In genomic region chrX:2371026-2371778, GRCh38 we compare ENCODE assay signal across 17 cellular contexts.
A peak's percentile ranks its signal among the peaks of the same experiment; 100 is the strongest.
DNase-seq lines count a peak whose midpoint lies in the region; ATAC-seq and TF ChIP-seq lines count a peak whose summit lies in the region.
"Had no signal": no experiment of that assay in that cellular context is flagged by ENCODE, and none has a peak within 500 bp of the region (broad histone marks: within the 10 kb centered on the region; RNA-seq: fewer than 3 reads in every experiment).

No MANE protein-coding gene starts in this region.

- H3K9ac ChIP-seq in ES-I3 (ENCODE audit: low read depth, low read length) (peak overlapping the region; percentile 22; the same call in 1 of the 2 replicates), fibroblast of lung (ENCODE audit: insufficient read depth, low read length) (no peak overlapping the region)
- H3K9ac ChIP-seq: BLaER1 had no signal

- peaks cover 6% of the 10 kb centered on the region for H3K27me3 Mint-ChIP-seq in nephron progenitor cell (ENCODE audit: low read depth, poor library complexity)
- H3K27me3 Mint-ChIP-seq: activated CD4-positive, alpha-beta T cell treated with anti-CD3 and anti-CD28 coated beads, Interleukin-2, amount 10 ng/mL, durations not matched to agents 7 days and 5 days had no signal

- no peak overlapping the region for H3K4me3 Mint-ChIP-seq in nephron progenitor cell
- H3K4me3 Mint-ChIP-seq: activated CD4-positive, alpha-beta T cell treated with anti-CD3 and anti-CD28 coated beads, Interleukin-2, amount 10 ng/mL, durations not matched to agents 7 days and 5 days had no signal

- no peaks in the 10 kb centered on the region for H4K20me1 ChIP-seq in fibroblast of lung (ENCODE audit: control insufficient read depth, extremely low read depth, insufficient read depth, low read length)
- H4K20me1 ChIP-seq: BLaER1 had no signal

- peaks cover 37% of the 10 kb centered on the region for H3K36me3 Mint-ChIP-seq in nephron progenitor cell (ENCODE audit: low read depth)

- no peak overlapping the region for H3K27ac ChIP-seq in fibroblast of lung (ENCODE audit: insufficient read depth, low read length)
- H3K27ac ChIP-seq: ascending aorta, BLaER1, dorsolateral prefrontal cortex, tibial nerve had no signal

- peak overlapping the region; percentile 40 for H3K27ac Mint-ChIP-seq in nephron progenitor cell
- H3K27ac Mint-ChIP-seq: activated CD4-positive, alpha-beta T cell treated with anti-CD3 and anti-CD28 coated beads, Interleukin-2, amount 10 ng/mL, durations not matched to agents 7 days and 5 days had no signal

- H3K9me3 ChIP-seq in ES-I3 (ENCODE audit: control insufficient read depth, insufficient read depth, low read length) (no peaks in the 10 kb centered on the region), fibroblast of lung (ENCODE audit: control insufficient read depth, insufficient read depth, low read depth, low read length) (no peaks in the 10 kb centered on the region)
- H3K9me3 ChIP-seq: ascending aorta, tibial nerve had no signal

- no peak overlapping the region for H3K4me3 ChIP-seq in fibroblast of lung (replicated peaks in 1 of 4; ENCODE audit: control extremely low read depth in 1 of 4, insufficient read depth in 1 of 4, low read depth in 3 of 4, low read length in 4 of 4)
- H3K4me3 ChIP-seq: ascending aorta, BLaER1, dorsolateral prefrontal cortex, tibial nerve had no signal

- DNase-seq in NCI-H226 (peak; percentile 80), fibroblast of lung (ENCODE audit: low read depth in 2 of 2) (peak; percentile 7 to 45), nephron progenitor cell (no peak), left lobe of liver (ENCODE audit: low spot score) (no peak), SK-N-DZ (ENCODE audit: low spot score) (no peak)
- DNase-seq: activated CD4-positive, alpha-beta T cell treated with anti-CD3 and anti-CD28 coated beads, Interleukin-2, amount 10 ng/mL, durations not matched to agents 7 days and 5 days; activated naive CD4-positive, alpha-beta T cell; dorsolateral prefrontal cortex; KG1; NCI-H1092 treated with DMSO at 0.1 percent for 48 hours had no signal

- no peak for ATAC-seq in HG03025 (IDR thresholded peaks at IDR 0.05; ENCODE audit: low FRiP score, unreplicated experiment)
- ATAC-seq in HG03460 (IDR thresholded peaks at IDR 0.05; ENCODE audit: unreplicated experiment): no peak
- no peak for ATAC-seq in left lobe of liver
- ATAC-seq: esophagus mucosa had no signal

- no peak overlapping the region for H3K4me2 ChIP-seq in fibroblast of lung (ENCODE audit: extremely low read depth, insufficient read depth, low read length)
- H3K4me2 ChIP-seq: BLaER1 had no signal

- H3K4me1 Mint-ChIP-seq in nephron progenitor cell: peaks cover 29% of the 10 kb centered on the region

- no peaks in the 10 kb centered on the region for H3K27me3 ChIP-seq in fibroblast of lung (ENCODE audit: control insufficient read depth, insufficient read depth, low read length)
- H3K27me3 ChIP-seq: ascending aorta, BLaER1, dorsolateral prefrontal cortex, tibial nerve had no signal

- TF ChIP-seq CTCF in fibroblast of lung (conservative IDR thresholded peaks at IDR 0.05 in 1 of 2, IDR thresholded peaks at IDR 0.05 in 1 of 2; ENCODE audit: low read depth in 1 of 2, low read length in 2 of 2) (no peak), nephron progenitor cell (IDR thresholded peaks at IDR 0.05) (no peak)

- H3K4me1 ChIP-seq in ES-I3 (ENCODE audit: insufficient read depth, low read length) (peaks cover 3% of the 10 kb centered on the region; the same call in 1 of the 2 replicates), fibroblast of lung (ENCODE audit: control insufficient read depth, extremely low read depth, insufficient read depth, low read length) (no peaks in the 10 kb centered on the region)
- H3K4me1 ChIP-seq: ascending aorta, tibial nerve had no signal

- H3K36me3 ChIP-seq in ES-I3 (ENCODE audit: insufficient read depth, low read length) (no peaks in the 10 kb centered on the region), fibroblast of lung (ENCODE audit: control insufficient read depth, insufficient read depth, low read length) (no peaks in the 10 kb centered on the region)
- H3K36me3 ChIP-seq: ascending aorta had no signal

- H3K79me2 ChIP-seq in fibroblast of lung (ENCODE audit: control insufficient read depth, insufficient read depth, low read length): no peaks in the 10 kb centered on the region

- H3K9me3 Mint-ChIP-seq in nephron progenitor cell: peaks cover 5% of the 10 kb centered on the region

- no peak overlapping the region for H2AFZ ChIP-seq in fibroblast of lung (ENCODE audit: low read length)

Comparison
In these comparisons a context has a peak if more than half of its experiments do, and no peak if none do; other contexts are left out.
1. DNase-seq: peak in NCI-H226 (single experiment) and fibroblast of lung (2 of 2); none in nephron progenitor cell (single experiment), left lobe of liver (single experiment) and SK-N-DZ (single experiment).